1 cellular context compared by ENCODE assay signal in the genomic region with DNA sequence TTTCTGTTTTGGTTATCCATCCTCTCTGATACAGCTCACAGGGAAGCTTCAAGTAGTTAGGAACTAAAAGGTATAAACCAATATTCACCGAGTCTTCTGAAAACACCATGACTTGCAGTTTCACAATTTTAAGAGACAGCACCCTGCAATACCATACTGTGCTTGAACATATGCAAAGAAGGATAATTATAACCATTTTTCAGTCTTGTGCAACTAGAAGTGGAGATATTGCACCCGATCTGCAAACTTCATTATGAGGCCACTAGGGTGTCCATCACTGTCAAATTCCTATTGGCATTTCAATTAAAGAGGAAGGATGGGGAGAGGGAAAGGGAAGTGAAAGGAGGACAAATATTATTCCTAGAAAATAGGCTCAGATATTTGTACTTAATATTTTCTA.
TF ChIP-seq lines count a peak whose summit lies in the region.

No MANE protein-coding gene starts in this region.

TF ChIP-seq in GM23338, 12 proteins besides CTCF, POLR2A, EP300 and RAD21 (continued from another document):
- TF ChIP-seq, protein P1, sequence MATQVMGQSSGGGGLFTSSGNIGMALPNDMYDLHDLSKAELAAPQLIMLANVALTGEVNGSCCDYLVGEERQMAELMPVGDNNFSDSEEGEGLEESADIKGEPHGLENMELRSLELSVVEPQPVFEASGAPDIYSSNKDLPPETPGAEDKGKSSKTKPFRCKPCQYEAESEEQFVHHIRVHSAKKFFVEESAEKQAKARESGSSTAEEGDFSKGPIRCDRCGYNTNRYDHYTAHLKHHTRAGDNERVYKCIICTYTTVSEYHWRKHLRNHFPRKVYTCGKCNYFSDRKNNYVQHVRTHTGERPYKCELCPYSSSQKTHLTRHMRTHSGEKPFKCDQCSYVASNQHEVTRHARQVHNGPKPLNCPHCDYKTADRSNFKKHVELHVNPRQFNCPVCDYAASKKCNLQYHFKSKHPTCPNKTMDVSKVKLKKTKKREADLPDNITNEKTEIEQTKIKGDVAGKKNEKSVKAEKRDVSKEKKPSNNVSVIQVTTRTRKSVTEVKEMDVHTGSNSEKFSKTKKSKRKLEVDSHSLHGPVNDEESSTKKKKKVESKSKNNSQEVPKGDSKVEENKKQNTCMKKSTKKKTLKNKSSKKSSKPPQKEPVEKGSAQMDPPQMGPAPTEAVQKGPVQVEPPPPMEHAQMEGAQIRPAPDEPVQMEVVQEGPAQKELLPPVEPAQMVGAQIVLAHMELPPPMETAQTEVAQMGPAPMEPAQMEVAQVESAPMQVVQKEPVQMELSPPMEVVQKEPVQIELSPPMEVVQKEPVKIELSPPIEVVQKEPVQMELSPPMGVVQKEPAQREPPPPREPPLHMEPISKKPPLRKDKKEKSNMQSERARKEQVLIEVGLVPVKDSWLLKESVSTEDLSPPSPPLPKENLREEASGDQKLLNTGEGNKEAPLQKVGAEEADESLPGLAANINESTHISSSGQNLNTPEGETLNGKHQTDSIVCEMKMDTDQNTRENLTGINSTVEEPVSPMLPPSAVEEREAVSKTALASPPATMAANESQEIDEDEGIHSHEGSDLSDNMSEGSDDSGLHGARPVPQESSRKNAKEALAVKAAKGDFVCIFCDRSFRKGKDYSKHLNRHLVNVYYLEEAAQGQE (IDR thresholded peaks at IDR 0.05; ENCODE audit: unreplicated experiment), result no peak
